In the genomic region with DNA sequence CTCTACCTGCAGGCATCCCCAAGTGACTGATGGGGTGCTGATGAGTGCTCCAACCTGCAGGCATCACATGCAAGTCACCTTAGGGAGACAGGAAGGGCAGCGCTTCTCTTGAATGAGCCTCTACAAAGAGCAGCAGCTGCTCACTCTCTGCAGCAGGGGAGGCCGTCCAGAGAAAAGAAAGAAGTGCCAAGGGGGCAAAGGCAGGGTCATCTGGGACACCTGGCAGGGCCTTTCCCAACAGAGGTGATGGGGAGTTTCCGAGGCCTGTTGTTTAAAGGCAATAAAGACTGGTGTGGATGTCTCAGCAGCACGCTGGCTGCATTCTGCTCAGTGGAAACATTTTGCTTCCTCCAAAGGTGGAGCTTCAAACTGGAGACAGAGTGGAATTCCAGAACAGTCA, we compare ENCODE assay signal across 11 cellular contexts.
DNase-seq lines count a peak whose midpoint lies in the region; ATAC-seq, FAIRE-seq and TF ChIP-seq lines count a peak whose summit lies in the region.
"Had no signal": no experiment of that assay in that cellular context is flagged by ENCODE, and none has a peak within 500 bp of the region (broad histone marks: within the 10 kb centered on the region; RNA-seq: fewer than 3 reads in every experiment).

No MANE protein-coding gene starts in this region.

- peak; percentile 67 for FAIRE-seq in GM18507 (lab: Jason Lieb, UNC)
- FAIRE-seq: H1 had no signal

- H3K27me3 ChIP-seq in Karpas-422 (ENCODE audit: low read length): no peaks in the 10 kb centered on the region
- H3K27me3 ChIP-seq: dorsolateral prefrontal cortex had no signal

- H3K4me1 ChIP-seq in Karpas-422 (ENCODE audit: low read length): peaks cover 100% of the 10 kb centered on the region

- no peaks in the 10 kb centered on the region for H3K9me2 ChIP-seq in Karpas-422 (replicated peaks; ENCODE audit: insufficient read depth, low read length)

- H3K4me3 Mint-ChIP-seq in osteocyte (ENCODE audit: unreplicated experiment): no peak overlapping the region

- no peak for ATAC-seq in SK-N-SH treated with all-trans-retinoic acid at 6 μM for 48 hours
- no peak for ATAC-seq in omental fat pad (ENCODE audit: low FRiP score)

- TF ChIP-seq CTCF in osteocyte (IDR thresholded peaks at IDR 0.05) (no peak), omental fat pad (IDR thresholded peaks at IDR 0.05) (no peak)

- H3K79me2 ChIP-seq in Karpas-422 (ENCODE audit: low read length): peaks cover 45% of the 10 kb centered on the region

- no peaks in the 10 kb centered on the region for H3K27me3 Mint-ChIP-seq in osteocyte (ENCODE audit: unreplicated experiment)

- H3K9ac ChIP-seq in Karpas-422 (ENCODE audit: low read length): peak overlapping the region; percentile 64

- H3K9me3 Mint-ChIP-seq in osteocyte (ENCODE audit: unreplicated experiment): no peaks in the 10 kb centered on the region

- H2AFZ ChIP-seq in Karpas-422 (ENCODE audit: low read length): no peak overlapping the region

- peaks cover 70% of the 10 kb centered on the region for H3K4me1 Mint-ChIP-seq in osteocyte (ENCODE audit: unreplicated experiment)

- H3K4me2 ChIP-seq in Karpas-422 (ENCODE audit: low read depth, low read length, poor library complexity, severe bottlenecking): peak overlapping the region; percentile 76

- peaks cover 4% of the 10 kb centered on the region; the same call in 1 of the 2 replicates for H4K20me1 ChIP-seq in Karpas-422 (ENCODE audit: insufficient read depth, low read depth, low read length)

- H3K4me3 ChIP-seq in Karpas-422 (ENCODE audit: low read length): peak overlapping the region; percentile 19; the same call in 1 of the 2 replicates
- H3K4me3 ChIP-seq: dorsolateral prefrontal cortex had no signal

- H3K27ac ChIP-seq in Karpas-422 (ENCODE audit: low read length): peak overlapping the region; percentile 98

- H3K27ac Mint-ChIP-seq in osteocyte (ENCODE audit: unreplicated experiment): peak overlapping the region; percentile 69

- no peak for DNase-seq in GM18507 (ENCODE audit: extremely low spot score, insufficient read length, low read depth)
- no peak for DNase-seq in Karpas-422
- DNase-seq in activated naive CD4-positive, alpha-beta T cell treated with anti-CD3 and anti-CD28 coated beads, Interleukin-2, amount 50 U/mL, for 16 hours: peak; percentile 37
- DNase-seq in osteocyte (ENCODE audit: extremely low spot score, unreplicated experiment): no peak
- no peak for DNase-seq in DMS153 (lab: John Stamatoyannopoulos, UW)
- DNase-seq in omental fat pad (ENCODE audit: low spot score): no peak
- DNase-seq in A172 (ENCODE audit: low spot score): no peak
- DNase-seq: dorsolateral prefrontal cortex; NK-92 treated with Interleukin-12 subunit alpha and Interleukin-12 subunit beta, amount 100 ng/mL, for 24 hours had no signal

- no peaks in the 10 kb centered on the region for H3K9me3 ChIP-seq in Karpas-422 (ENCODE audit: low read length)

- H3K36me3 ChIP-seq in Karpas-422 (ENCODE audit: insufficient read depth, low read length): peaks cover 31% of the 10 kb centered on the region

- H3K36me3 Mint-ChIP-seq in osteocyte (ENCODE audit: unreplicated experiment): peaks cover 58% of the 10 kb centered on the region

TF ChIP-seq in SK-N-SH treated with all-trans-retinoic acid at 6 μM for 48 hours, 23 proteins besides CTCF, POLR2A, EP300 and RAD21:
- TF ChIP-seq POU6F1 (CRISPR knock-in tag; IDR thresholded peaks at IDR 0.05; ENCODE audit: borderline replicate concordance, low read depth): no peak
- TF ChIP-seq TOX (CRISPR knock-in tag; IDR thresholded peaks at IDR 0.05; ENCODE audit: borderline replicate concordance): no peak
- no peak for TF ChIP-seq PPARA (CRISPR knock-in tag; IDR thresholded peaks at IDR 0.05; ENCODE audit: borderline replicate concordance)
- no peak for TF ChIP-seq ZNF70 (CRISPR knock-in tag; IDR thresholded peaks at IDR 0.05)
- TF ChIP-seq ZFP30 (CRISPR knock-in tag; IDR thresholded peaks at IDR 0.05): no peak
- TF ChIP-seq ZC3H10 (CRISPR knock-in tag; IDR thresholded peaks at IDR 0.05): no peak
TF ChIP-seq in SK-N-SH treated with all-trans-retinoic acid at 6 μM for 48 hours: peak in this region for 0.
